In genomic region chr12:101750152-101750551, GRCh38 we compare ENCODE assay signal across 1 cellular context.
TF ChIP-seq lines count a peak whose summit lies in the region.

No MANE protein-coding gene starts in this region.

TF ChIP-seq in HepG2, 621 proteins besides CTCF, POLR2A, EP300 and RAD21:
- TF ChIP-seq POLR2G (IDR thresholded peaks at IDR 0.05; ENCODE audit: low read depth, low read length) (peak; percentile 5; the same call in 1 of the 2 replicates), EEA1 (CRISPR knock-in tag; IDR thresholded peaks at IDR 0.05; ENCODE audit: borderline replicate concordance) (no peak)
